Comparison of ENCODE assay signal across 1 cellular context in the genomic region with DNA sequence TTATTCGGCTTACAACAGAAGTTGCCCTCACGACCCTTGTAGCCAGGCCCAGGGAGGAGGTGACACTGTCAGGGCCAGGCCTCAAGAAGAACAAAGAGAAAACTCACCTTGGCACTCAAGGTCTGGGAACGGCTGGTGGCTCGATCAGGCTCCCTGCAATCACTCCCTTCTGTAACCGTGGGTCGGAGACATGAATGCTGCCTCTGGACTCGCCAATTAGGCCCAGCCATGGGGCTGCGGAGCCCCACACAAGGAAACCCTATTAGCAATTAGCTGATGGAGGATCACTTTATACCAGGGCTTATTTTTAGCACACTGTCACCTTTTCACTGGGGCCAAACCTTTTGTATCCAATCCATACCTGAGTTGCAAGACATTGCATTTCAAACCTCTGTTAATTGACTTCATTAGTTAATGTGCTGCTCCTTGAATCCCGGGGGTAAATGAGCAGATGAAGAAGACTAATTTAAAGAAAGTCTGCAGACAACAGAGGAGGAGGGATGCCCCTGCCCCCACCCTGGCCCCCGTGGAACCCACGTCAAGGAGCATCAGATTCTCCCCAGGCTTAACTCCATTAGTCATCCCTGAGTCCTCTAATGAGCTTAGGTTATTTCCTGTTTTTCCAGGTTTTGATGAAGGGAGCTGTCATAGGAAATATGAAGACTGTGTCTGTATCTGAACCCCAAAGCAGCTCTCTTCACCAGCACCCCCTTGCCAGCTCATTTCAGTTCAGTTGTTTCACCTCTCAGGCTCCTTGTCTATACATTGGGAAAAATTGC.
TF ChIP-seq lines count a peak whose summit lies in the region.

No MANE protein-coding gene starts in this region.

TF ChIP-seq in GM23338, 12 proteins besides CTCF, POLR2A, EP300 and RAD21 (continued from another document):
- TF ChIP-seq, protein P1, sequence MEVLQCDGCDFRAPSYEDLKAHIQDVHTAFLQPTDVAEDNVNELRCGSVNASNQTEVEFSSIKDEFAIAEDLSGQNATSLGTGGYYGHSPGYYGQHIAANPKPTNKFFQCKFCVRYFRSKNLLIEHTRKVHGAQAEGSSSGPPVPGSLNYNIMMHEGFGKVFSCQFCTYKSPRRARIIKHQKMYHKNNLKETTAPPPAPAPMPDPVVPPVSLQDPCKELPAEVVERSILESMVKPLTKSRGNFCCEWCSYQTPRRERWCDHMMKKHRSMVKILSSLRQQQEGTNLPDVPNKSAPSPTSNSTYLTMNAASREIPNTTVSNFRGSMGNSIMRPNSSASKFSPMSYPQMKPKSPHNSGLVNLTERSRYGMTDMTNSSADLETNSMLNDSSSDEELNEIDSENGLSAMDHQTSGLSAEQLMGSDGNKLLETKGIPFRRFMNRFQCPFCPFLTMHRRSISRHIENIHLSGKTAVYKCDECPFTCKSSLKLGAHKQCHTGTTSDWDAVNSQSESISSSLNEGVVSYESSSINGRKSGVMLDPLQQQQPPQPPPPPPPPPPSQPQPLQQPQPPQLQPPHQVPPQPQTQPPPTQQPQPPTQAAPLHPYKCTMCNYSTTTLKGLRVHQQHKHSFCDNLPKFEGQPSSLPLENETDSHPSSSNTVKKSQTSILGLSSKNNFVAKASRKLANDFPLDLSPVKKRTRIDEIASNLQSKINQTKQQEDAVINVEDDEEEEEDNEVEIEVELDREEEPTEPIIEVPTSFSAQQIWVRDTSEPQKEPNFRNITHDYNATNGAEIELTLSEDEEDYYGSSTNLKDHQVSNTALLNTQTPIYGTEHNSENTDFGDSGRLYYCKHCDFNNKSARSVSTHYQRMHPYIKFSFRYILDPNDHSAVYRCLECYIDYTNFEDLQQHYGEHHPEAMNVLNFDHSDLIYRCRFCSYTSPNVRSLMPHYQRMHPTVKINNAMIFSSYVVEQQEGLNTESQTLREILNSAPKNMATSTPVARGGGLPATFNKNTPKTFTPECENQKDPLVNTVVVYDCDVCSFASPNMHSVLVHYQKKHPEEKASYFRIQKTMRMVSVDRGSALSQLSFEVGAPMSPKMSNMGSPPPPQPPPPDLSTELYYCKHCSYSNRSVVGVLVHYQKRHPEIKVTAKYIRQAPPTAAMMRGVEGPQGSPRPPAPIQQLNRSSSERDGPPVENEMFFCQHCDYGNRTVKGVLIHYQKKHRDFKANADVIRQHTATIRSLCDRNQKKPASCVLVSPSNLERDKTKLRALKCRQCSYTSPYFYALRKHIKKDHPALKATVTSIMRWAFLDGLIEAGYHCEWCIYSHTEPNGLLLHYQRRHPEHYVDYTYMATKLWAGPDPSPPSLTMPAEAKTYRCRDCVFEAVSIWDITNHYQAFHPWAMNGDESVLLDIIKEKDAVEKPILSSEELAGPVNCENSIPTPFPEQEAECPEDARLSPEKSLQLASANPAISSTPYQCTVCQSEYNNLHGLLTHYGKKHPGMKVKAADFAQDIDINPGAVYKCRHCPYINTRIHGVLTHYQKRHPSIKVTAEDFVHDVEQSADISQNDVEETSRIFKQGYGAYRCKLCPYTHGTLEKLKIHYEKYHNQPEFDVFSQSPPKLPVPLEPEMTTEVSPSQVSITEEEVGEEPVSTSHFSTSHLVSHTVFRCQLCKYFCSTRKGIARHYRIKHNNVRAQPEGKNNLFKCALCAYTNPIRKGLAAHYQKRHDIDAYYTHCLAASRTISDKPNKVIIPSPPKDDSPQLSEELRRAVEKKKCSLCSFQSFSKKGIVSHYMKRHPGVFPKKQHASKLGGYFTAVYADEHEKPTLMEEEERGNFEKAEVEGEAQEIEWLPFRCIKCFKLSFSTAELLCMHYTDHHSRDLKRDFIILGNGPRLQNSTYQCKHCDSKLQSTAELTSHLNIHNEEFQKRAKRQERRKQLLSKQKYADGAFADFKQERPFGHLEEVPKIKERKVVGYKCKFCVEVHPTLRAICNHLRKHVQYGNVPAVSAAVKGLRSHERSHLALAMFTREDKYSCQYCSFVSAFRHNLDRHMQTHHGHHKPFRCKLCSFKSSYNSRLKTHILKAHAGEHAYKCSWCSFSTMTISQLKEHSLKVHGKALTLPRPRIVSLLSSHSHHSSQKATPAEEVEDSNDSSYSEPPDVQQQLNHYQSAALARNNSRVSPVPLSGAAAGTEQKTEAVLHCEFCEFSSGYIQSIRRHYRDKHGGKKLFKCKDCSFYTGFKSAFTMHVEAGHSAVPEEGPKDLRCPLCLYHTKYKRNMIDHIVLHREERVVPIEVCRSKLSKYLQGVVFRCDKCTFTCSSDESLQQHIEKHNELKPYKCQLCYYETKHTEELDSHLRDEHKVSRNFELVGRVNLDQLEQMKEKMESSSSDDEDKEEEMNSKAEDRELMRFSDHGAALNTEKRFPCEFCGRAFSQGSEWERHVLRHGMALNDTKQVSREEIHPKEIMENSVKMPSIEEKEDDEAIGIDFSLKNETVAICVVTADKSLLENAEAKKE (CRISPR knock-in tag; IDR thresholded peaks at IDR 0.05): no peak
- TF ChIP-seq CREB1 (CRISPR knock-in tag; IDR thresholded peaks at IDR 0.05; ENCODE audit: low read depth) (no peak), ZNF331 (CRISPR knock-in tag; IDR thresholded peaks at IDR 0.05; ENCODE audit: low read depth) (no peak), EZH2phosphoT487 (IDR thresholded peaks at IDR 0.05; ENCODE audit: unreplicated experiment) (no peak)
TF ChIP-seq in GM23338: peak in this region for 0.
